ENCODE assay signal across 9 cellular contexts in genomic region chr3:197458179-197458707, GRCh38.
DNase-seq lines count a peak whose midpoint lies in the region; ATAC-seq and TF ChIP-seq lines count a peak whose summit lies in the region.
"Had no signal": no experiment of that assay in that cellular context is flagged by ENCODE, and none has a peak within 500 bp of the region (broad histone marks: within the 10 kb centered on the region; RNA-seq: fewer than 3 reads in every experiment).

No MANE protein-coding gene starts in this region.

- TF ChIP-seq CTCF in WERI-Rb-1 (IDR thresholded peaks at IDR 0.05; ENCODE audit: low read depth, low read length) (peak; percentile 32), glutamatergic neuron (IDR thresholded peaks at IDR 0.05; ENCODE audit: partially characterized antibody, unreplicated experiment) (peak; percentile 57), tibial nerve (IDR thresholded peaks at IDR 0.05) (peak in 1 of 5 experiments; percentile 11)

- H3K36me3 Mint-ChIP-seq in glutamatergic neuron (ENCODE audit: unreplicated experiment): no peaks in the 10 kb centered on the region

- DNase-seq in 8988T (peak; percentile 57), WERI-Rb-1 (no peak), glutamatergic neuron (no peak), NCI-H187 (lab: John Stamatoyannopoulos, UW) (no peak), tibial nerve (ENCODE audit: low spot score in 2 of 2) (no peak), iPS-NIHi7 (ENCODE audit: extremely low spot score) (no peak), cortex of kidney (lab: John Stamatoyannopoulos, UW) (no peak)

- TF ChIP-seq EP300 in tibial nerve (IDR thresholded peaks at IDR 0.05): no peak

- no peak for TF ChIP-seq POLR2A in tibial nerve (IDR thresholded peaks at IDR 0.05)

- peaks cover 0 to 10% (median 2%) of the 10 kb centered on the region in 4 donors for H3K4me1 ChIP-seq in tibial nerve

- peaks cover 14% of the 10 kb centered on the region for H3K4me1 Mint-ChIP-seq in glutamatergic neuron (ENCODE audit: low read depth, unreplicated experiment)

- H3K4me3 Mint-ChIP-seq in glutamatergic neuron (ENCODE audit: unreplicated experiment): no peak overlapping the region

- no peaks in the 10 kb centered on the region for H3K36me3 ChIP-seq in WERI-Rb-1
- H3K36me3 ChIP-seq in tibial nerve: no peaks in the 10 kb centered on the region

- peak; percentile 55 for ATAC-seq in GM19455 (IDR thresholded peaks at IDR 0.05; ENCODE audit: unreplicated experiment)

- H3K27me3 ChIP-seq in WERI-Rb-1 (ENCODE audit: insufficient read depth, low read depth, severe bottlenecking) (no peaks in the 10 kb centered on the region), tibial nerve (no peaks in the 10 kb centered on the region)

- no peak overlapping the region for H3K27ac Mint-ChIP-seq in glutamatergic neuron (ENCODE audit: unreplicated experiment)

- peaks cover 4% of the 10 kb centered on the region for H3K27me3 Mint-ChIP-seq in glutamatergic neuron (ENCODE audit: unreplicated experiment)

- H3K4me3 ChIP-seq in WERI-Rb-1 (ENCODE audit: low read depth, low read length) (no peak overlapping the region), tibial nerve (no peak overlapping the region)
- H3K4me3 ChIP-seq: skin epidermis had no signal

- H3K9me3 Mint-ChIP-seq in glutamatergic neuron (ENCODE audit: unreplicated experiment): peaks cover 4% of the 10 kb centered on the region

- H3K27ac ChIP-seq in WERI-Rb-1 (no peak overlapping the region), tibial nerve (no peak overlapping the region)

- H3K9me3 ChIP-seq in WERI-Rb-1 (ENCODE audit: severe bottlenecking): no peaks in the 10 kb centered on the region
- H3K9me3 ChIP-seq in tibial nerve: no peaks in the 10 kb centered on the region

- 67% methylated on average over 10 to 11 of the region's 11 CpGs for WGBS in tibial nerve, 2 donors
